Comparison of ENCODE assay signal across 1 cellular context in the genomic region with DNA sequence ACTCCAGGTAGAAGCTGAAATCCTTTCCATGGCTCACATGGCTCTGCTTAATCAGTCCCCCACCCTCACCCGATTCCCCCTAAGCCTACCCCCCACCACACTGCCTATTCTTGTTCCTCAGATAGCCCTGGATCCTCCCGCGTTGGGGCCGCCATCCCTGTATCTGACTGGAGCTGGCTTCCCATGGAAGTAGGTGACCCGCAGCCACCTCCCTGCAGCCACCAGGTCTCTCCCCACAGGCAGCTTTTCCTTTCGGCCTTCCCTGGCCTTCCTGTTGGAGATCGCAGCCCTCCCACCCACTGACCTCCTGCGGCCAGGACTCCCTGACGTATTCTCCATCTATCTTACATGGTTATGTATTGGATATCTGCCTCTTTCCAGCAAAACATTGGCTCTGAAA.
TF ChIP-seq lines count a peak whose summit lies in the region.

No MANE protein-coding gene starts in this region.

TF ChIP-seq in IMR-90, 13 proteins besides CTCF, POLR2A, EP300 and RAD21:
- TF ChIP-seq BHLHE40 (IDR thresholded peaks at IDR 0.05; ENCODE audit: low read depth, low read length) (no peak), NFE2L2 (IDR thresholded peaks at IDR 0.05; ENCODE audit: low read depth, low read length) (no peak), RFX5 (IDR thresholded peaks at IDR 0.05; ENCODE audit: low read depth, low read length) (no peak), MAZ (IDR thresholded peaks at IDR 0.05; ENCODE audit: borderline replicate concordance, low read depth, low read length) (no peak), CHD1 (IDR thresholded peaks at IDR 0.05; ENCODE audit: low read depth, low read length) (no peak), FOS (IDR thresholded peaks at IDR 0.05; ENCODE audit: low read depth, low read length) (no peak), MAFK (IDR thresholded peaks at IDR 0.05; ENCODE audit: low read depth, low read length) (no peak), MXI1 (IDR thresholded peaks at IDR 0.05; ENCODE audit: borderline replicate concordance, low read depth, low read length) (no peak), SMC3 (IDR thresholded peaks at IDR 0.05; ENCODE audit: low read depth, low read length) (no peak), RCOR1 (IDR thresholded peaks at IDR 0.05; ENCODE audit: insufficient replicate concordance, low read length) (no peak), CEBPB (IDR thresholded peaks at IDR 0.05; ENCODE audit: low read depth, low read length) (no peak)
- TF ChIP-seq, protein P1, sequence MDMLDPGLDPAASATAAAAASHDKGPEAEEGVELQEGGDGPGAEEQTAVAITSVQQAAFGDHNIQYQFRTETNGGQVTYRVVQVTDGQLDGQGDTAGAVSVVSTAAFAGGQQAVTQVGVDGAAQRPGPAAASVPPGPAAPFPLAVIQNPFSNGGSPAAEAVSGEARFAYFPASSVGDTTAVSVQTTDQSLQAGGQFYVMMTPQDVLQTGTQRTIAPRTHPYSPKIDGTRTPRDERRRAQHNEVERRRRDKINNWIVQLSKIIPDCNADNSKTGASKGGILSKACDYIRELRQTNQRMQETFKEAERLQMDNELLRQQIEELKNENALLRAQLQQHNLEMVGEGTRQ (IDR thresholded peaks at IDR 0.05; ENCODE audit: low read depth, low read length), result no peak
- TF ChIP-seq, protein P2, sequence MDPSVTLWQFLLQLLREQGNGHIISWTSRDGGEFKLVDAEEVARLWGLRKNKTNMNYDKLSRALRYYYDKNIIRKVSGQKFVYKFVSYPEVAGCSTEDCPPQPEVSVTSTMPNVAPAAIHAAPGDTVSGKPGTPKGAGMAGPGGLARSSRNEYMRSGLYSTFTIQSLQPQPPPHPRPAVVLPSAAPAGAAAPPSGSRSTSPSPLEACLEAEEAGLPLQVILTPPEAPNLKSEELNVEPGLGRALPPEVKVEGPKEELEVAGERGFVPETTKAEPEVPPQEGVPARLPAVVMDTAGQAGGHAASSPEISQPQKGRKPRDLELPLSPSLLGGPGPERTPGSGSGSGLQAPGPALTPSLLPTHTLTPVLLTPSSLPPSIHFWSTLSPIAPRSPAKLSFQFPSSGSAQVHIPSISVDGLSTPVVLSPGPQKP (IDR thresholded peaks at IDR 0.05; ENCODE audit: borderline replicate concordance, low read depth, low read length), result no peak
TF ChIP-seq in IMR-90: peak in this region for 0.
